ENCODE assay signal across 11 cellular contexts in the genomic region with DNA sequence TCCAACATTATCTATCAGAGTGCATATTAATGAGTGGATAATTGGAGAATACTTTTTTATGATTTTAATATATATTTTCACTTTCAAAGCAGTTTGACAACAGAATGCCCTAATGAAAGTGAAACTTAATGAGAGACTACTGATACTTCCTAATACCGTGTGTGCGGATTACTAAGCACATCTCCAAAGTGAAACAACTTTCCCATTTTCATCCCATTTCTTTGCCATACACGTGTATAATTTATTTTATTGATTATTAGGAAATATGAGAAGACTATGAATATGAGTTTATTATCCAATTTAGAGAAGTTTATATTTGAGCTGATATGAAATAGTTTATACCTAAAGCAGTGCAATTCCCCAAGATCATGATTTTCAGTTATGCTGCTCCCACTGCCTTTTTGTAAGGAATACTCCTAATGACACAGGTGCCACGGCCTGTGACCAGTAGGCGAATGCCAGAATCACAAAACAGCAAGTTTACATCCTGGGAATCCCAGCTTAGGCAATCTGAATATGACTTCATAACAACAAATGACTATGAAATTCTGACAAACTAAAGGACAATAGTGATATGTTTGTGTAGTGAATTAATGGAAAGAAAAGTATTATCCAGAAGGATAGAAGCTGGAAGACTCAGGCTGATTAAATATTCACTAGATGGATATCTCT.
DNase-seq lines count a peak whose midpoint lies in the region; ATAC-seq and TF ChIP-seq lines count a peak whose summit lies in the region.
"Had no signal": no experiment of that assay in that cellular context is flagged by ENCODE, and none has a peak within 500 bp of the region (broad histone marks: within the 10 kb centered on the region; RNA-seq: fewer than 3 reads in every experiment).

No MANE protein-coding gene starts in this region.

- TF ChIP-seq CTCF in OCI-LY3 (IDR thresholded peaks at IDR 0.05; ENCODE audit: low read depth, low read length) (no peak), fibroblast of lung (conservative IDR thresholded peaks at IDR 0.05 in 1 of 2, IDR thresholded peaks at IDR 0.05 in 1 of 2; ENCODE audit: low read depth in 1 of 2, low read length in 2 of 2) (no peak), psoas muscle (IDR thresholded peaks at IDR 0.05) (no peak), prostate gland (IDR thresholded peaks at IDR 0.05) (no peak)

- H3K27me3 ChIP-seq in OCI-LY3 (ENCODE audit: low read depth, low read length) (no peaks in the 10 kb centered on the region), fibroblast of lung (ENCODE audit: control insufficient read depth, insufficient read depth, low read length) (no peaks in the 10 kb centered on the region), psoas muscle (ENCODE audit: insufficient read depth in 3 of 3, low read length in 2 of 3) (no peaks in the 10 kb centered on the region), prostate gland (replicated peaks; ENCODE audit: insufficient read depth) (no peaks in the 10 kb centered on the region)

- peak overlapping the region; percentile 5; the same call in 1 of the 2 replicates for H3K4me2 ChIP-seq in OCI-LY3 (ENCODE audit: low read length)
- peak overlapping the region; percentile 45 for H3K4me2 ChIP-seq in fibroblast of lung (ENCODE audit: extremely low read depth, insufficient read depth, low read length)

- intact Hi-C loops in psoas muscle (cut with DNase I) (no loop called here), prostate gland (cut with DNase I) (no loop called here)

- H4K20me1 ChIP-seq in OCI-LY3 (ENCODE audit: insufficient read depth, low read length), result no peaks in the 10 kb centered on the region
- no peaks in the 10 kb centered on the region for H4K20me1 ChIP-seq in fibroblast of lung (ENCODE audit: control insufficient read depth, extremely low read depth, insufficient read depth, low read length)

- WGBS in psoas muscle, 3 donors, result 47 to 61% (median 58%) methylated on average over 5 of the region's 5 CpGs
- 61% methylated on average over 5 of the region's 5 CpGs for WGBS in prostate gland

- H3K4me3 ChIP-seq in OCI-LY3 (ENCODE audit: low read length) (0 out of 2 replicates have a peak overlapping the region, but pooled peaks have one; percentile 31), fibroblast of lung (replicated peaks in 1 of 4; ENCODE audit: control extremely low read depth in 1 of 4, insufficient read depth in 1 of 4, low read depth in 3 of 4, low read length in 4 of 4) (peak overlapping the region in 3 of 4 experiments; percentile 11 to 37 (median 12)), psoas muscle (peak overlapping the region; percentile 1), prostate gland (no peak overlapping the region)

- H3K4me1 ChIP-seq in OCI-LY3 (ENCODE audit: low read length) (no peaks in the 10 kb centered on the region), fibroblast of lung (ENCODE audit: control insufficient read depth, extremely low read depth, insufficient read depth, low read length) (peaks cover 10% of the 10 kb centered on the region), psoas muscle (no peaks in the 10 kb centered on the region), prostate gland (replicated peaks) (no peaks in the 10 kb centered on the region)

- H3K27ac ChIP-seq in OCI-LY3 (ENCODE audit: low read length) (no peak overlapping the region), fibroblast of lung (ENCODE audit: insufficient read depth, low read length) (peak overlapping the region; percentile 70), psoas muscle (no peak overlapping the region), prostate gland (no peak overlapping the region)

- ATAC-seq in psoas muscle, result no peak

- H2AFZ ChIP-seq in OCI-LY3 (ENCODE audit: low read depth, low read length) (no peak overlapping the region; the same call in 1 of the 2 replicates), fibroblast of lung (ENCODE audit: low read length) (peak overlapping the region; percentile 43)

- H3K9me3 ChIP-seq in OCI-LY3 (ENCODE audit: insufficient read depth, low read length) (no peaks in the 10 kb centered on the region), fibroblast of lung (ENCODE audit: control insufficient read depth, insufficient read depth, low read depth, low read length) (no peaks in the 10 kb centered on the region), psoas muscle (no peaks in the 10 kb centered on the region), prostate gland (no peaks in the 10 kb centered on the region)

- H3K36me3 ChIP-seq in OCI-LY3 (replicated peaks; ENCODE audit: low read depth, low read length), result no peaks in the 10 kb centered on the region
- no peaks in the 10 kb centered on the region for H3K36me3 ChIP-seq in fibroblast of lung (ENCODE audit: control insufficient read depth, insufficient read depth, low read length)
- no peaks in the 10 kb centered on the region for H3K36me3 ChIP-seq in psoas muscle (ENCODE audit: insufficient read depth in 1 of 2, low read depth in 1 of 2)
- no peaks in the 10 kb centered on the region for H3K36me3 ChIP-seq in prostate gland

- H3K9ac ChIP-seq in OCI-LY3 (ENCODE audit: low read length), result no peak overlapping the region
- no peak overlapping the region for H3K9ac ChIP-seq in fibroblast of lung (ENCODE audit: insufficient read depth, low read length)

- DNase-seq in GM04504 (ENCODE audit: low read depth), result peak; percentile 7
- peak; percentile 30 to 64 for DNase-seq in fibroblast of lung (ENCODE audit: low read depth in 2 of 2)
- DNase-seq in psoas muscle, result no peak
- DNase-seq in HuH-7.5 (ENCODE audit: low spot score), result no peak
- no peak for DNase-seq in prostate gland (ENCODE audit: low spot score)
- no peak for DNase-seq in hepatic stellate cell (ENCODE audit: low spot score)
- DNase-seq in stimulated activated CD8-positive, alpha-beta memory T cell treated with anti-CD3 and anti-CD28 coated beads, Interleukin-4, amount 100 ng/mL, for 48 hours, result no peak
- DNase-seq: activated T-cell treated with anti-CD3 and anti-CD28 coated beads, Interleukin-2, amount 50 U/mL, for 1 hour; GF-D8; NCI-H1092 had no signal

- H3K79me2 ChIP-seq in OCI-LY3 (ENCODE audit: low read length) (no peaks in the 10 kb centered on the region), fibroblast of lung (ENCODE audit: control insufficient read depth, insufficient read depth, low read length) (no peaks in the 10 kb centered on the region)

- TF ChIP-seq POLR2A in prostate gland (IDR thresholded peaks at IDR 0.05), result no peak

Comparison
In these comparisons a context has a peak if more than half of its experiments do, and no peak if none do; other contexts are left out.
1. DNase-seq: peak in GM04504 (single experiment) and fibroblast of lung (2 of 2); none in psoas muscle (0 of 2), HuH-7.5 (single experiment), prostate gland (single experiment), hepatic stellate cell (single experiment) and stimulated activated CD8-positive, alpha-beta memory T cell treated with anti-CD3 and anti-CD28 coated beads, Interleukin-4, amount 100 ng/mL, for 48 hours (single experiment).
2. H3K4me3 ChIP-seq: peak in OCI-LY3 (single experiment), fibroblast of lung (3 of 4) and psoas muscle (single experiment); none in prostate gland (0 of 2).